In the genomic region with DNA sequence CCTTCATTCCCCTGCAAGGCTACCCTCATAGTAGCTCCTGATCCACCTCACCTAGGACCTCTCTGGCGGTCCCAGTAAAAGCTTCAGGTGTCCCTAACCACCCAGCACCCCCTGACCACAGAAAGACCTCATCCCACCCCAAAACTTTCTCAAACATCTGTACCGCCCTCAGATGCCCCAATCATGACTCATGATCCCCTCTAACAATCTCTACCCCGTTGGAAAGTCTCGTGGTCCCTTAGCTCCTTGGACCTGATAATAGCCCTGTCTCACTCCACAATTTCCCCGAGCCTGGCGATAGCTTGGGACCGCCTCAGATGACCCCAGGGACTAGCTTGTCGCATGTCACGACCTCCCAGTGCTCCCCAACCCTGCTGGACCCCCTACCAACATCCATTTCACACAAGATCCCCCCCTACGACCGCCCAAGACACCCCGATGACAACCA, we compare ENCODE assay signal across 8 cellular contexts. TPM values are rescaled to one million over a fixed set of nuclear protein-coding genes. Genes with fewer than 3 reads are reported as not detected.
DNase-seq lines count a peak whose midpoint lies in the region; ATAC-seq and TF ChIP-seq lines count a peak whose summit lies in the region.

No MANE protein-coding gene starts in this region.

- peak overlapping the region; percentile 99 for H3K4me3 Mint-ChIP-seq in activated CD8-positive, alpha-beta T cell treated with anti-CD3 and anti-CD28 coated beads for 36 hours

- H3K27ac Mint-ChIP-seq in activated CD8-positive, alpha-beta T cell treated with anti-CD3 and anti-CD28 coated beads for 36 hours: peak overlapping the region; percentile 100

- H3K27me3 ChIP-seq in cardiac muscle cell: no peaks in the 10 kb centered on the region

- CTCF ChIA-PET in activated CD8-positive, alpha-beta T cell treated with anti-CD3 and anti-CD28 coated beads for 36 hours (lab: Charles Lee): interaction anchor here (1.1 to 3.9 kb wide), 7 partner anchors 52 to 213 kb away, joined by 3 to 57 read pairs (median 7); partner anchors contain the start of genes CATSPERD, LONP1, NRTN and RPL36

- H3K4me3 ChIP-seq in cardiac muscle cell: peak overlapping the region; percentile 85
- peak overlapping the region; percentile 64 to 98 (median 91) for H3K4me3 ChIP-seq in skin epidermis

- peak overlapping the region; percentile 93 for H3K27ac ChIP-seq in cardiac muscle cell
- peak overlapping the region; percentile 71 to 97 (median 95) for H3K27ac ChIP-seq in skin epidermis

- TF ChIP-seq CTCF in cardiac muscle cell (IDR thresholded peaks at IDR 0.05; ENCODE audit: low read depth, low read length): no peak
- TF ChIP-seq CTCF in activated CD8-positive, alpha-beta T cell treated with anti-CD3 and anti-CD28 coated beads for 36 hours (IDR thresholded peaks at IDR 0.05): no peak

- no peaks in the 10 kb centered on the region for H3K9me3 ChIP-seq in cardiac muscle cell (ENCODE audit: low read depth)

- peak; percentile 30 to 65 for DNase-seq in cardiac muscle cell (ENCODE audit: low read depth in 1 of 2, low spot score in 1 of 2)
- no peak for DNase-seq in cardiac septum (ENCODE audit: low spot score)
- DNase-seq in activated CD8-positive, alpha-beta T cell treated with anti-CD3 and anti-CD28 coated beads for 36 hours: peak; percentile 62
- DNase-seq in glomerular visceral epithelial cell (ENCODE audit: extremely low spot score): peak; percentile 40
- no peak for DNase-seq in midbrain (lab: John Stamatoyannopoulos, UW)
- DNase-seq in NCI-H2107 (lab: John Stamatoyannopoulos, UW): no peak

- no peaks in the 10 kb centered on the region for H3K27me3 Mint-ChIP-seq in activated CD8-positive, alpha-beta T cell treated with anti-CD3 and anti-CD28 coated beads for 36 hours

- peaks cover 5% of the 10 kb centered on the region for H3K4me1 ChIP-seq in cardiac muscle cell (ENCODE audit: low read depth)

- H3K4me1 Mint-ChIP-seq in activated CD8-positive, alpha-beta T cell treated with anti-CD3 and anti-CD28 coated beads for 36 hours (ENCODE audit: low read depth): peaks cover 40% of the 10 kb centered on the region

- H3K36me3 Mint-ChIP-seq in activated CD8-positive, alpha-beta T cell treated with anti-CD3 and anti-CD28 coated beads for 36 hours (ENCODE audit: low read depth): peaks cover 16% of the 10 kb centered on the region

- ATAC-seq in activated CD8-positive, alpha-beta T cell treated with anti-CD3 and anti-CD28 coated beads for 36 hours: no peak
- ATAC-seq in GM19452 (IDR thresholded peaks at IDR 0.05; ENCODE audit: unreplicated experiment): no peak

- H3K36me3 ChIP-seq in cardiac muscle cell: no peaks in the 10 kb centered on the region

- intact Hi-C loops in cardiac septum (cut with DNase I): no loop called here
- intact Hi-C loops in activated CD8-positive, alpha-beta T cell treated with anti-CD3 and anti-CD28 coated beads for 36 hours (cut with micrococcal nuclease): loop anchor here (10.0 kb wide), 2 partner anchors 72 to 98 kb away; partner anchors contain the start of genes NRTN and RANBP3

- POLR2A ChIA-PET in activated CD8-positive, alpha-beta T cell treated with anti-CD3 and anti-CD28 coated beads for 36 hours (lab: Charles Lee): interaction anchor here (0.9 to 4.9 kb wide), 13 partner anchors 12 to 216 kb away, joined by 3 to 34 read pairs (median 4); partner anchors contain the start of genes CATSPERD, DUS3L and LONP1

- no peaks in the 10 kb centered on the region for H3K9me3 Mint-ChIP-seq in activated CD8-positive, alpha-beta T cell treated with anti-CD3 and anti-CD28 coated beads for 36 hours

RNA-seq across cellular contexts. Expression of gene NDUFA11, which starts 0.5 kb away (rescaled TPM):
- total RNA-seq in cardiac muscle cell: 295 and 485 TPM in 2 replicates
- polyA plus RNA-seq in cardiac muscle cell: 738 and 760 TPM in 2 replicates
- total RNA-seq in cardiac septum: 414 TPM
- 100 to 1,000 TPM; 233 to 237 TPM for total RNA-seq in activated CD8-positive, alpha-beta T cell treated with anti-CD3 and anti-CD28 coated beads for 36 hours

RNA-seq across cellular contexts. Expression of gene VMAC, which starts 1.6 kb away (rescaled TPM):
- total RNA-seq in cardiac muscle cell (13.0 and 23.1 TPM in 2 replicates), cardiac septum (2.4 TPM)
- 3.9 and 6.2 TPM in 2 replicates for polyA plus RNA-seq in cardiac muscle cell
- total RNA-seq in activated CD8-positive, alpha-beta T cell treated with anti-CD3 and anti-CD28 coated beads for 36 hours: 1 to 10 TPM; 1.2 to 2.5 TPM

RNA-seq across cellular contexts. Expression of gene CAPS, which starts 11.0 kb away (rescaled TPM):
- total RNA-seq in cardiac muscle cell (14.4 and 23.6 TPM in 2 replicates), cardiac septum (2.7 TPM)
- 14.1 and 17.7 TPM in 2 replicates for polyA plus RNA-seq in cardiac muscle cell
- total RNA-seq in activated CD8-positive, alpha-beta T cell treated with anti-CD3 and anti-CD28 coated beads for 36 hours: 1 to 10 TPM; 2.1 to 2.8 TPM

RNA-seq across cellular contexts. Expression of gene FUT5, which starts 32.7 kb away (rescaled TPM):
- total RNA-seq in cardiac muscle cell: 1.5 TPM in 1 of 2 replicates, not detected in the other
- polyA plus RNA-seq in cardiac muscle cell: 8.9 TPM in 1 of 2 replicates, not detected in the other
- not detected for total RNA-seq in cardiac septum
- not detected for total RNA-seq in activated CD8-positive, alpha-beta T cell treated with anti-CD3 and anti-CD28 coated beads for 36 hours

RNA-seq across cellular contexts. Expression of gene FUT3, which starts 51.8 kb away (rescaled TPM):
- 0.14 and 3.8 TPM in 2 replicates for total RNA-seq in cardiac muscle cell
- 0.92 TPM in 1 of 2 replicates, not detected in the other for polyA plus RNA-seq in cardiac muscle cell
- not detected for total RNA-seq in cardiac septum
- not detected for total RNA-seq in activated CD8-positive, alpha-beta T cell treated with anti-CD3 and anti-CD28 coated beads for 36 hours

Comparison
In these comparisons a context has a peak if more than half of its experiments do, and no peak if none do; other contexts are left out.
1. DNase-seq: peak in cardiac muscle cell (2 of 2), activated CD8-positive, alpha-beta T cell treated with anti-CD3 and anti-CD28 coated beads for 36 hours (single experiment) and glomerular visceral epithelial cell (single experiment); none in cardiac septum (single experiment), midbrain (single experiment) and NCI-H2107 (single experiment).